34 cellular contexts compared by ENCODE assay signal in genomic region chr3:127147291-127147905, GRCh38. TPM values are rescaled to one million over a fixed set of nuclear protein-coding genes. Genes with fewer than 3 reads are reported as not detected.
"Had no signal": no experiment of that assay in that cellular context is flagged by ENCODE, and none has a peak within 500 bp of the region (broad histone marks: within the 10 kb centered on the region; RNA-seq: fewer than 3 reads in every experiment).

No MANE protein-coding gene starts in this region.

- H3K4me1 ChIP-seq: lower lobe of right lung, sigmoid colon, tibial artery had no signal

- H3K4me3 ChIP-seq: heart right ventricle, hepatocyte, left lung, lower lobe of right lung, mucosa of descending colon, pancreas, prostate gland, sigmoid colon, thoracic aorta, tibial artery, upper lobe of right lung had no signal

- DNase-seq: heart right ventricle; kidney glomerular epithelial cell; left colon; left lung; lower lobe of right lung; mammary epithelial cell; mesenchymal stem cell; mucosa of descending colon; naive thymus-derived CD4-positive, alpha-beta T cell; nucleus accumbens; pancreas; retina; right cardiac atrium; sigmoid colon; small intestine; stimulated activated CD4-positive, alpha-beta T cell treated with anti-CD3 and anti-CD28 coated beads, Interleukin-1b, Interleukin-23, amount 100 ng/mL, for 48 hours; stimulated activated CD4-positive, alpha-beta T cell treated with anti-CD3 and anti-CD28 coated beads, Interleukin-2, amount 100 ng/mL, for 48 hours; stimulated activated CD4-positive, alpha-beta T cell treated with anti-CD3 and anti-CD28 coated beads, Interleukin-4, amount 100 ng/mL, for 4 hours; stimulated activated CD8-positive, alpha-beta memory T cell treated with anti-CD3 and anti-CD28 coated beads, Interleukin-4, amount 100 ng/mL, for 48 hours; stimulated activated naive CD4-positive, alpha-beta T cell treated with Interleukin-2 at 50 U/mL for 16 hours; stimulated activated naive CD8-positive, alpha-beta T cell treated with anti-CD3 and anti-CD28 coated beads, Interleukin-15, amount 100 ng/mL, for 72 hours; trophoblast cell; upper lobe of right lung had no signal

- H2AFZ ChIP-seq: hepatocyte had no signal

- H3K9me3 ChIP-seq: left lung, lower lobe of right lung, mucosa of descending colon, pancreas, prostate gland, sigmoid colon, thoracic aorta, tibial artery, upper lobe of right lung had no signal

- H3K36me3 ChIP-seq: heart right ventricle, left lung, lower lobe of right lung, pancreas, prostate gland, sigmoid colon, thoracic aorta, tibial artery, upper lobe of right lung had no signal

- H3K27ac ChIP-seq: heart right ventricle, hepatocyte, left lung, lower lobe of right lung, pancreas, prostate gland, sigmoid colon, thoracic aorta, tibial artery, upper lobe of right lung had no signal

- H3K4me2 ChIP-seq: hepatocyte had no signal

- H3K27me3 ChIP-seq: heart right ventricle, left lung, tibial artery, upper lobe of right lung had no signal

RNA-seq across cellular contexts. Expression of gene PRR23E, which starts 45.5 kb away (rescaled TPM):
- total RNA-seq: heart right ventricle; hepatocyte; left colon; left lung; liver; lower lobe of right lung; mammary epithelial cell; mesothelial cell of epicardium; mucosa of descending colon; myocyte; naive thymus-derived CD4-positive, alpha-beta T cell; natural killer cell treated with Interleukin-12 subunit alpha and Interleukin-12 subunit beta and Interleukin-15 and Interleukin-18, amount 100 ng/mL, for 72 hours; osteoblast; pancreas; prostate gland; right cardiac atrium; sigmoid colon; thoracic aorta; upper lobe of right lung had no signal
- polyA plus RNA-seq: heart right ventricle; hepatocyte; keratinocyte; liver; mammary epithelial cell; naive thymus-derived CD4-positive, alpha-beta T cell; neural cell; pancreas; right cardiac atrium; sigmoid colon; small intestine had no signal
